ENCODE assay signal across 1 cellular context in the genomic region with DNA sequence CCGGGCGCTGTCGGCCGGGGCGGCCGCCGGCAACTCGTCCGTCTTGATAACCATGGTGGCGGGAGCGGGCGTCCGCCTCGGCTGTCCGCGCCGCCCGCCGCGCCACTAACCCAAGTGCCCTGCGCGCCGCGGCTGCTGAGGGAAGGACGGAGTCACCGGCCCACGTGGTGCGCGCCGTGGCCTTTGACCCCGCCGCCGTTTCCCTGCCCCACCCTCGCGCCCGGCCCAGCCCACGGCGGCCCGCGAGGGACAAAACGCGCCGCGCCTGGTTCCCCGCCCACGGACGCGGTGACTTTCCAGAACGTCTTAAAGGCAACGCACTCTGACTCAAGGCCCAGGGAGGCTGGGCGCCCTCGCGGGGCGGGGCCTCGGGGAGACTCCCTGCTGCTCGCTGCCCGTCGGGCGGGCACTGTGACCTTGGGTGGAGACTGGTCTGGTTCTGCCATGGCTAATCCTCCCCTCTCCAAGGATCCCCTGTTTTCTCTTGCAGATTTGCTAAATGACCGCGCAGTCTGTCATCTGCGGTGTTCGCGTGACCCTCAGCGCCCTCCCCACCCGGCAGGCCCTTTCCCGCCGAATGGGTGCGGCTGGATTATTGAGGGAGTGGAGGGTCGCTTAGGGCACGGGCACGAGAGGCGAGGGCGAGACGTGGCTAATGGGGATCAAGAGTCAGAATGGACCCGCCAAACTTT.
TF ChIP-seq lines count a peak whose summit lies in the region.

TSS of gene CLUH (minus strand) at position 157 of the 692 bp plus-strand sequence. CDS start at position 54, 103 bp downstream.

TF ChIP-seq in K562, 482 proteins besides CTCF, POLR2A, EP300 and RAD21 (continued from another document and continues in another):
- TF ChIP-seq RREB1 (CRISPR knock-in tag; IDR thresholded peaks at IDR 0.05), result no peak
- TF ChIP-seq ZNF212 (CRISPR knock-in tag; IDR thresholded peaks at IDR 0.05), result no peak
- TF ChIP-seq ZNF75A (CRISPR knock-in tag; IDR thresholded peaks at IDR 0.05), result no peak
- TF ChIP-seq ZNF79 (CRISPR knock-in tag; IDR thresholded peaks at IDR 0.05; ENCODE audit: low read depth), result no peak
- no peak for TF ChIP-seq ARNT (IDR thresholded peaks at IDR 0.05)
- TF ChIP-seq, protein P1, sequence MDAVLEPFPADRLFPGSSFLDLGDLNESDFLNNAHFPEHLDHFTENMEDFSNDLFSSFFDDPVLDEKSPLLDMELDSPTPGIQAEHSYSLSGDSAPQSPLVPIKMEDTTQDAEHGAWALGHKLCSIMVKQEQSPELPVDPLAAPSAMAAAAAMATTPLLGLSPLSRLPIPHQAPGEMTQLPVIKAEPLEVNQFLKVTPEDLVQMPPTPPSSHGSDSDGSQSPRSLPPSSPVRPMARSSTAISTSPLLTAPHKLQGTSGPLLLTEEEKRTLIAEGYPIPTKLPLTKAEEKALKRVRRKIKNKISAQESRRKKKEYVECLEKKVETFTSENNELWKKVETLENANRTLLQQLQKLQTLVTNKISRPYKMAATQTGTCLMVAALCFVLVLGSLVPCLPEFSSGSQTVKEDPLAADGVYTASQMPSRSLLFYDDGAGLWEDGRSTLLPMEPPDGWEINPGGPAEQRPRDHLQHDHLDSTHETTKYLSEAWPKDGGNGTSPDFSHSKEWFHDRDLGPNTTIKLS (IDR thresholded peaks at IDR 0.05; ENCODE audit: borderline replicate concordance, low read depth), result peak; percentile 31; the same call in 1 of the 2 replicates
- TF ChIP-seq, protein P2, sequence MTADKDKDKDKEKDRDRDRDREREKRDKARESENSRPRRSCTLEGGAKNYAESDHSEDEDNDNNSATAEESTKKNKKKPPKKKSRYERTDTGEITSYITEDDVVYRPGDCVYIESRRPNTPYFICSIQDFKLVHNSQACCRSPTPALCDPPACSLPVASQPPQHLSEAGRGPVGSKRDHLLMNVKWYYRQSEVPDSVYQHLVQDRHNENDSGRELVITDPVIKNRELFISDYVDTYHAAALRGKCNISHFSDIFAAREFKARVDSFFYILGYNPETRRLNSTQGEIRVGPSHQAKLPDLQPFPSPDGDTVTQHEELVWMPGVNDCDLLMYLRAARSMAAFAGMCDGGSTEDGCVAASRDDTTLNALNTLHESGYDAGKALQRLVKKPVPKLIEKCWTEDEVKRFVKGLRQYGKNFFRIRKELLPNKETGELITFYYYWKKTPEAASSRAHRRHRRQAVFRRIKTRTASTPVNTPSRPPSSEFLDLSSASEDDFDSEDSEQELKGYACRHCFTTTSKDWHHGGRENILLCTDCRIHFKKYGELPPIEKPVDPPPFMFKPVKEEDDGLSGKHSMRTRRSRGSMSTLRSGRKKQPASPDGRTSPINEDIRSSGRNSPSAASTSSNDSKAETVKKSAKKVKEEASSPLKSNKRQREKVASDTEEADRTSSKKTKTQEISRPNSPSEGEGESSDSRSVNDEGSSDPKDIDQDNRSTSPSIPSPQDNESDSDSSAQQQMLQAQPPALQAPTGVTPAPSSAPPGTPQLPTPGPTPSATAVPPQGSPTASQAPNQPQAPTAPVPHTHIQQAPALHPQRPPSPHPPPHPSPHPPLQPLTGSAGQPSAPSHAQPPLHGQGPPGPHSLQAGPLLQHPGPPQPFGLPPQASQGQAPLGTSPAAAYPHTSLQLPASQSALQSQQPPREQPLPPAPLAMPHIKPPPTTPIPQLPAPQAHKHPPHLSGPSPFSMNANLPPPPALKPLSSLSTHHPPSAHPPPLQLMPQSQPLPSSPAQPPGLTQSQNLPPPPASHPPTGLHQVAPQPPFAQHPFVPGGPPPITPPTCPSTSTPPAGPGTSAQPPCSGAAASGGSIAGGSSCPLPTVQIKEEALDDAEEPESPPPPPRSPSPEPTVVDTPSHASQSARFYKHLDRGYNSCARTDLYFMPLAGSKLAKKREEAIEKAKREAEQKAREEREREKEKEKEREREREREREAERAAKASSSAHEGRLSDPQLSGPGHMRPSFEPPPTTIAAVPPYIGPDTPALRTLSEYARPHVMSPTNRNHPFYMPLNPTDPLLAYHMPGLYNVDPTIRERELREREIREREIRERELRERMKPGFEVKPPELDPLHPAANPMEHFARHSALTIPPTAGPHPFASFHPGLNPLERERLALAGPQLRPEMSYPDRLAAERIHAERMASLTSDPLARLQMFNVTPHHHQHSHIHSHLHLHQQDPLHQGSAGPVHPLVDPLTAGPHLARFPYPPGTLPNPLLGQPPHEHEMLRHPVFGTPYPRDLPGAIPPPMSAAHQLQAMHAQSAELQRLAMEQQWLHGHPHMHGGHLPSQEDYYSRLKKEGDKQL (CRISPR knock-in tag; IDR thresholded peaks at IDR 0.05; ENCODE audit: borderline replicate concordance), result no peak
- peak; percentile 17; the same call in 1 of the 2 replicates for TF ChIP-seq E2F1 (CRISPR knock-in tag; IDR thresholded peaks at IDR 0.05)
- TF ChIP-seq SRSF1 (IDR thresholded peaks at IDR 0.05; ENCODE audit: low read depth, low read length), result no peak
- peak; percentile 76 for TF ChIP-seq MAX (CRISPR knock-in tag; IDR thresholded peaks at IDR 0.05)
- peak; percentile 43; the same call in 1 of the 2 replicates for TF ChIP-seq RB1 (IDR thresholded peaks at IDR 0.05; ENCODE audit: low read depth)
- no peak for TF ChIP-seq ZNF263 (CRISPR knock-in tag; IDR thresholded peaks at IDR 0.05; ENCODE audit: borderline replicate concordance)
- no peak for TF ChIP-seq ETV6 (IDR thresholded peaks at IDR 0.05; ENCODE audit: borderline replicate concordance in 1 of 2, low read depth in 2 of 2, low read length in 1 of 2)
- TF ChIP-seq ETV6 (CRISPR knock-in tag; IDR thresholded peaks at IDR 0.05; ENCODE audit: borderline replicate concordance), result no peak
- peak; percentile 43 for TF ChIP-seq RBBP5 (IDR thresholded peaks at IDR 0.05; ENCODE audit: borderline replicate concordance, insufficient read depth, low read length, poor library complexity, severe bottlenecking)
- peak; percentile 40; the same call in 1 of the 2 replicates for TF ChIP-seq NCOA6 (IDR thresholded peaks at IDR 0.05)
- TF ChIP-seq RBFOX2 (IDR thresholded peaks at IDR 0.05; ENCODE audit: low read depth, low read length), result peak; percentile 81
- TF ChIP-seq ZNF699 (CRISPR knock-in tag; IDR thresholded peaks at IDR 0.05; ENCODE audit: insufficient replicate concordance), result no peak
- no peak for TF ChIP-seq CHCHD3 (CRISPR knock-in tag; IDR thresholded peaks at IDR 0.05)
- no peak for TF ChIP-seq POLR3A (IDR thresholded peaks at IDR 0.05; ENCODE audit: borderline replicate concordance, extremely low read depth, insufficient read depth, insufficient read length)
- TF ChIP-seq SUPT5H (IDR thresholded peaks at IDR 0.05), result peak; percentile 54
- peak; percentile 75; the same call in 1 of the 2 replicates for TF ChIP-seq CTBP1 (IDR thresholded peaks at IDR 0.05; ENCODE audit: borderline replicate concordance)
- TF ChIP-seq RHOXF2B (CRISPR knock-in tag; conservative IDR thresholded peaks at IDR 0.05), result no peak
- TF ChIP-seq HMGXB4 (CRISPR knock-in tag; IDR thresholded peaks at IDR 0.05), result 0 out of 2 replicates have a peak, but pooled peaks have one; percentile 45
- TF ChIP-seq ELK3 (CRISPR knock-in tag; IDR thresholded peaks at IDR 0.05), result no peak
- TF ChIP-seq L3MBTL2 (IDR thresholded peaks at IDR 0.05), result peak; percentile 90
- TF ChIP-seq USF1 (CRISPR knock-in tag; IDR thresholded peaks at IDR 0.05), result peak; percentile 90
- TF ChIP-seq VEZF1 (CRISPR knock-in tag; IDR thresholded peaks at IDR 0.05), result peak; percentile 91
- TF ChIP-seq, protein P3, sequence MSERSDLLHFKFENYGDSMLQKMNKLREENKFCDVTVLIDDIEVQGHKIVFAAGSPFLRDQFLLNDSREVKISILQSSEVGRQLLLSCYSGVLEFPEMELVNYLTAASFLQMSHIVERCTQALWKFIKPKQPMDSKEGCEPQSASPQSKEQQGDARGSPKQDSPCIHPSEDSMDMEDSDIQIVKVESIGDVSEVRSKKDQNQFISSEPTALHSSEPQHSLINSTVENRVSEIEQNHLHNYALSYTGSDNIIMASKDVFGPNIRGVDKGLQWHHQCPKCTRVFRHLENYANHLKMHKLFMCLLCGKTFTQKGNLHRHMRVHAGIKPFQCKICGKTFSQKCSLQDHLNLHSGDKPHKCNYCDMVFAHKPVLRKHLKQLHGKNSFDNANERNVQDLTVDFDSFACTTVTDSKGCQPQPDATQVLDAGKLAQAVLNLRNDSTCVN (CRISPR knock-in tag; IDR thresholded peaks at IDR 0.05), result no peak
